ENCODE assay signal across 17 cellular contexts in genomic region chr12:52063081-52063985, GRCh38. TPM values are rescaled to one million over a fixed set of nuclear protein-coding genes. Genes with fewer than 3 reads are reported as not detected.
DNase-seq lines count a peak whose midpoint lies in the region; ATAC-seq and TF ChIP-seq lines count a peak whose summit lies in the region.
"Had no signal": no experiment of that assay in that cellular context is flagged by ENCODE, and none has a peak within 500 bp of the region (broad histone marks: within the 10 kb centered on the region; RNA-seq: fewer than 3 reads in every experiment).

No MANE protein-coding gene starts in this region.

- TF ChIP-seq EP300 in suprapubic skin (IDR thresholded peaks at IDR 0.05), result no peak

- H3K9me3 Mint-ChIP-seq in mesothelial cell of epicardium, result no peaks in the 10 kb centered on the region

- ATAC-seq in GM19467 (IDR thresholded peaks at IDR 0.05; ENCODE audit: unreplicated experiment), result no peak
- ATAC-seq: stimulated activated naive CD8-positive, alpha-beta T cell treated with anti-CD3 and anti-CD28 coated beads, Interleukin-15, Interleukin-2, amounts not matched to agents 100 U/mL and 50 U/mL, for 24 hours had no signal

- no peak for TF ChIP-seq POLR2A in suprapubic skin (IDR thresholded peaks at IDR 0.05)

- H3K4me3 Mint-ChIP-seq in mesothelial cell of epicardium, result no peak overlapping the region

- H3K27ac Mint-ChIP-seq in mesothelial cell of epicardium, result peak overlapping the region; percentile 14

- H3K27ac ChIP-seq in SJSA1, result peak overlapping the region; percentile 23
- H3K27ac ChIP-seq in duodenal mucosa (ENCODE audit: low read depth, low read length), result peak overlapping the region; percentile 20
- peak overlapping the region; percentile 64 for H3K27ac ChIP-seq in suprapubic skin
- H3K27ac ChIP-seq: parathyroid adenoma, PC-9 had no signal

- no peak overlapping the region for H3K9ac ChIP-seq in duodenal mucosa (ENCODE audit: low read depth in 1 of 2, low read length in 2 of 2)
- H3K9ac ChIP-seq: parathyroid adenoma had no signal

- WGBS in suprapubic skin, result 67% methylated on average over 16 of the region's 21 CpGs

- H3K27me3 Mint-ChIP-seq in mesothelial cell of epicardium (ENCODE audit: low read depth), result peaks cover 33% of the 10 kb centered on the region

- H3K4me3 ChIP-seq in SJSA1 (no peak overlapping the region), duodenal mucosa (ENCODE audit: low read depth in 1 of 2, low read length in 2 of 2) (no peak overlapping the region), suprapubic skin (no peak overlapping the region)
- H3K4me3 ChIP-seq: breast epithelium, PC-9 had no signal

- TF ChIP-seq CTCF in mesothelial cell of epicardium (IDR thresholded peaks at IDR 0.05; ENCODE audit: unreplicated experiment), result no peak
- no peak for TF ChIP-seq CTCF in suprapubic skin (IDR thresholded peaks at IDR 0.05)

- H3K36me3 Mint-ChIP-seq in mesothelial cell of epicardium, result no peaks in the 10 kb centered on the region

- H3K27me3 ChIP-seq in SJSA1 (replicated peaks) (no peaks in the 10 kb centered on the region), duodenal mucosa (ENCODE audit: control insufficient read depth in 1 of 2, insufficient read depth in 2 of 2, low read length in 2 of 2) (no peaks in the 10 kb centered on the region), suprapubic skin (no peaks in the 10 kb centered on the region)
- H3K27me3 ChIP-seq: breast epithelium had no signal

- H3K9me3 ChIP-seq in SJSA1 (replicated peaks), result no peaks in the 10 kb centered on the region
- no peaks in the 10 kb centered on the region for H3K9me3 ChIP-seq in duodenal mucosa (ENCODE audit: control insufficient read depth in 1 of 2, low read length in 2 of 2)
- no peaks in the 10 kb centered on the region for H3K9me3 ChIP-seq in suprapubic skin
- H3K9me3 ChIP-seq: breast epithelium had no signal

- no peaks in the 10 kb centered on the region for H3K4me1 Mint-ChIP-seq in mesothelial cell of epicardium

- H3K4me1 ChIP-seq in SJSA1 (replicated peaks) (peaks cover 9% of the 10 kb centered on the region), duodenal mucosa (ENCODE audit: control insufficient read depth in 1 of 2, insufficient read depth in 2 of 2, low read length in 2 of 2) (peaks cover 0 to 4% of the 10 kb centered on the region in 2 donors), suprapubic skin (peaks cover 21% of the 10 kb centered on the region)
- H3K4me1 ChIP-seq: breast epithelium, parathyroid adenoma had no signal

- H3K36me3 ChIP-seq in SJSA1 (no peaks in the 10 kb centered on the region), duodenal mucosa (ENCODE audit: control insufficient read depth in 1 of 2, insufficient read depth in 2 of 2, low read length in 2 of 2) (peaks cover 3 to 6% of the 10 kb centered on the region in 2 donors), suprapubic skin (peaks cover 7% of the 10 kb centered on the region)
- H3K36me3 ChIP-seq: breast epithelium had no signal

- no peak for DNase-seq in SJSA1 (ENCODE audit: low read depth in 1 of 2, low spot score in 2 of 2)
- no peak for DNase-seq in mesothelial cell of epicardium (ENCODE audit: low spot score in 2 of 2, unreplicated experiment in 2 of 2)
- DNase-seq in suprapubic skin (ENCODE audit: low spot score in 2 of 2), result no peak
- DNase-seq in stimulated activated CD4-positive, alpha-beta T cell treated with anti-CD3 and anti-CD28 coated beads, Interleukin-4, amount 100 ng/mL, for 24 hours, result no peak
- no peak for DNase-seq in stimulated activated CD4-positive, alpha-beta T cell treated with anti-CD3 and anti-CD28 coated beads, Interleukin-2, amount 100 ng/mL, for 24 hours
- DNase-seq in activated CD4-positive, alpha-beta T cell treated with anti-CD3 and anti-CD28 coated beads for 48 hours, result no peak
- DNase-seq: activated CD4-positive, alpha-beta T cell treated with anti-CD3 and anti-CD28 coated beads, Interleukin-2, amount 50 U/mL, for 4 hours; H7; mammary epithelial cell; stimulated activated CD4-positive, alpha-beta T cell treated with anti-CD3 and anti-CD28 coated beads, Interleukin-2, amount 100 ng/mL, for 48 hours; stimulated activated naive CD8-positive, alpha-beta T cell treated with anti-CD3 and anti-CD28 coated beads, Interleukin-15, Interleukin-2, amounts not matched to agents 100 U/mL and 50 U/mL, for 24 hours; T-helper 2 cell had no signal

RNA-seq across cellular contexts. Expression of gene ATG101, which starts 6.4 kb away (rescaled TPM):
- 78.6 and 115 TPM in 2 replicates for total RNA-seq in SJSA1 (2014; rRNA removed; shearing (Covaris generic))
- total RNA-seq in mesothelial cell of epicardium (29.4 to 32.8 TPM (median 32.6 TPM) in 3 replicates), suprapubic skin (10 to 100 TPM; 39.5 to 76.1 (median 56.5) TPM)

RNA-seq across cellular contexts. Expression of gene NR4A1, which starts 12.1 kb away (rescaled TPM):
- total RNA-seq in SJSA1 (2014; rRNA removed; shearing (Covaris generic)), result 3.7 and 7.0 TPM in 2 replicates
- total RNA-seq in mesothelial cell of epicardium, result 138 to 141 TPM (median 141 TPM) in 3 replicates
- total RNA-seq in suprapubic skin, result 100 to 1,000 TPM; 141 to 775 (median 422) TPM

RNA-seq across cellular contexts. Expression of gene SMIM41, which starts 16.2 kb away (rescaled TPM):
- not detected in 2 replicates for total RNA-seq in SJSA1 (2014; rRNA removed; shearing (Covaris generic))
- total RNA-seq in mesothelial cell of epicardium, result 0.16 TPM in 1 of 3 replicates, not detected in the others
- total RNA-seq in suprapubic skin, result under 1 TPM in 2 of 4 donors, not detected in 2; 0.51 to 0.57 TPM
- total RNA-seq: H7, PC-9 had no signal

RNA-seq across cellular contexts. Expression of gene TAMALIN, which starts 56.6 kb away (rescaled TPM):
- 6.8 and 13.1 TPM in 2 replicates for total RNA-seq in SJSA1 (2014; rRNA removed; shearing (Covaris generic))
- total RNA-seq in mesothelial cell of epicardium (20.3 to 24.3 TPM (median 22.0 TPM) in 3 replicates), suprapubic skin (10 to 100 TPM; 11.5 to 14.5 (median 12.5) TPM)
- total RNA-seq: PC-9 had no signal

Comparison
In these comparisons a context has a peak if more than half of its experiments do, and no peak if none do; other contexts are left out.
1. RNA of gene NR4A1, which starts 12.1 kb away (total RNA-seq): 141 to 775 TPM in suprapubic skin and 138 to 141 TPM in mesothelial cell of epicardium; 3.7 to 7.0 TPM in SJSA1; every median in the first group is over 10 times any median in the second.
2. Peak in every context shown above with its lines, with median percentiles within 50 percentile points of each other: H3K27ac ChIP-seq.